Comparison of ENCODE assay signal across 1 cellular context in the genomic region with DNA sequence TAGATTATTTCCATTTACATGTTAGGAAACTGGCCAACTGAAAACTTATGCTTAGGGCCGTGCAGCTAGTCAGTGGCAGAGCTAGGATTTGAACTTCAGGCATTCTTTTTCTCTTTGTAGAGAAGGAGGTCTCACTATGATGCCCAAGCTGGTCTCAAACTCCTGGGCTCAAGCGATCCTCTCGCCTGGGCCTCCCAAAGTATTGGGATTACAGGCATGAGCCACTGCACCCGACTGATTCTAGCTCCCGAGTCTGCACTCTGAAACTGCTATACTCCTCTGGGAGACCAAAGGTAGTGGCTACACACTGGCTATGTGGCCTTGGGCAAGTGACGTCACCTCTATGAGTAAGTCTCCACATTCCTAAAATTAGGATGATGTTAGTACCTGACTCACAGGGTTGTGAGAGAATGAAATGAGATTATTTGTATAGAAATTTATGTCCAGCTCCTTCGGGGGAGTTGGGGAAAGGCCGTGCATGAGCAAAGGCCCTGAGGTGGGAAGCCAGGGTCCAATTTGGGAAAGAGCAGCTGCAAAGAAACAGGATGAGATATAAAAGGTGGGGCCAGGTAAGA.
TF ChIP-seq lines count a peak whose summit lies in the region.

No MANE protein-coding gene starts in this region.

TF ChIP-seq in HepG2, 621 proteins besides CTCF, POLR2A, EP300 and RAD21 (continued from another document and continues in another):
- TF ChIP-seq, protein P1, sequence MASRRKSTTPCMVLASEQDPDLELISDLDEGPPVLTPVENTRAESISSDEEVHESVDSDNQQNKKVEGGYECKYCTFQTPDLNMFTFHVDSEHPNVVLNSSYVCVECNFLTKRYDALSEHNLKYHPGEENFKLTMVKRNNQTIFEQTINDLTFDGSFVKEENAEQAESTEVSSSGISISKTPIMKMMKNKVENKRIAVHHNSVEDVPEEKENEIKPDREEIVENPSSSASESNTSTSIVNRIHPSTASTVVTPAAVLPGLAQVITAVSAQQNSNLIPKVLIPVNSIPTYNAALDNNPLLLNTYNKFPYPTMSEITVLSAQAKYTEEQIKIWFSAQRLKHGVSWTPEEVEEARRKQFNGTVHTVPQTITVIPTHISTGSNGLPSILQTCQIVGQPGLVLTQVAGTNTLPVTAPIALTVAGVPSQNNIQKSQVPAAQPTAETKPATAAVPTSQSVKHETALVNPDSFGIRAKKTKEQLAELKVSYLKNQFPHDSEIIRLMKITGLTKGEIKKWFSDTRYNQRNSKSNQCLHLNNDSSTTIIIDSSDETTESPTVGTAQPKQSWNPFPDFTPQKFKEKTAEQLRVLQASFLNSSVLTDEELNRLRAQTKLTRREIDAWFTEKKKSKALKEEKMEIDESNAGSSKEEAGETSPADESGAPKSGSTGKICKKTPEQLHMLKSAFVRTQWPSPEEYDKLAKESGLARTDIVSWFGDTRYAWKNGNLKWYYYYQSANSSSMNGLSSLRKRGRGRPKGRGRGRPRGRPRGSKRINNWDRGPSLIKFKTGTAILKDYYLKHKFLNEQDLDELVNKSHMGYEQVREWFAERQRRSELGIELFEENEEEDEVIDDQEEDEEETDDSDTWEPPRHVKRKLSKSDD (CRISPR knock-in tag; IDR thresholded peaks at IDR 0.05; ENCODE audit: low read depth): no peak
- no peak for TF ChIP-seq RNF2 (conservative IDR thresholded peaks at IDR 0.05; ENCODE audit: low read depth)
- no peak for TF ChIP-seq ZNF331 (CRISPR knock-in tag; IDR thresholded peaks at IDR 0.05)
- no peak for TF ChIP-seq ZNF510 (CRISPR knock-in tag; IDR thresholded peaks at IDR 0.05; ENCODE audit: low read depth)
- TF ChIP-seq, protein P2, sequence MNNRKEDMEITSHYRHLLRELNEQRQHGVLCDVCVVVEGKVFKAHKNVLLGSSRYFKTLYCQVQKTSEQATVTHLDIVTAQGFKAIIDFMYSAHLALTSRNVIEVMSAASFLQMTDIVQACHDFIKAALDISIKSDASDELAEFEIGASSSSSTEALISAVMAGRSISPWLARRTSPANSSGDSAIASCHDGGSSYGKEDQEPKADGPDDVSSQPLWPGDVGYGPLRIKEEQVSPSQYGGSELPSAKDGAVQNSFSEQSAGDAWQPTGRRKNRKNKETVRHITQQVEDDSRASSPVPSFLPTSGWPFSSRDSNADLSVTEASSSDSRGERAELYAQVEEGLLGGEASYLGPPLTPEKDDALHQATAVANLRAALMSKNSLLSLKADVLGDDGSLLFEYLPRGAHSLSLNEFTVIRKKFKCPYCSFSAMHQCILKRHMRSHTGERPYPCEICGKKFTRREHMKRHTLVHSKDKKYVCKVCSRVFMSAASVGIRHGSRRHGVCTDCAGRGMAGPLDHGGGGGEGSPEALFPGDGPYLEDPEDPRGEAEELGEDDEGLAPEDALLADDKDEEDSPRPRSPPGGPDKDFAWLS (CRISPR knock-in tag; IDR thresholded peaks at IDR 0.05; ENCODE audit: borderline replicate concordance): no peak
- no peak for TF ChIP-seq SIN3A (IDR thresholded peaks at IDR 0.05; ENCODE audit: borderline replicate concordance, low read depth, low read length)
- TF ChIP-seq ZNF776 (CRISPR knock-in tag; IDR thresholded peaks at IDR 0.05): no peak
- no peak for TF ChIP-seq ZBTB7A (CRISPR knock-in tag; IDR thresholded peaks at IDR 0.05)
- TF ChIP-seq ZNF30 (CRISPR knock-in tag; IDR thresholded peaks at IDR 0.05): no peak
- TF ChIP-seq JUND (CRISPR knock-in tag; IDR thresholded peaks at IDR 0.05): peak; percentile 59; the same call in 1 of the 2 replicates
- no peak for TF ChIP-seq ZMYM4 (CRISPR knock-in tag; IDR thresholded peaks at IDR 0.05)
- no peak for TF ChIP-seq MAFG (CRISPR knock-in tag; IDR thresholded peaks at IDR 0.05)
- no peak for TF ChIP-seq JUNB (CRISPR knock-in tag; IDR thresholded peaks at IDR 0.05; ENCODE audit: borderline replicate concordance)
- TF ChIP-seq KMT2B (CRISPR knock-in tag; IDR thresholded peaks at IDR 0.05): no peak
- TF ChIP-seq KLF12 (CRISPR knock-in tag; IDR thresholded peaks at IDR 0.05; ENCODE audit: borderline replicate concordance): no peak
- peak; percentile 99 for TF ChIP-seq ATF7 (IDR thresholded peaks at IDR 0.05)
- no peak; the same call in 1 of the 2 replicates for TF ChIP-seq ATF7 (CRISPR knock-in tag; IDR thresholded peaks at IDR 0.05)
- no peak for TF ChIP-seq NBN (conservative IDR thresholded peaks at IDR 0.05)
- TF ChIP-seq SRSF9 (IDR thresholded peaks at IDR 0.05; ENCODE audit: borderline replicate concordance, insufficient read depth, low read depth, low read length, poor library complexity, severe bottlenecking): no peak
- no peak for TF ChIP-seq ZNF644 (CRISPR knock-in tag; IDR thresholded peaks at IDR 0.05; ENCODE audit: low read depth)
- TF ChIP-seq, protein P3, sequence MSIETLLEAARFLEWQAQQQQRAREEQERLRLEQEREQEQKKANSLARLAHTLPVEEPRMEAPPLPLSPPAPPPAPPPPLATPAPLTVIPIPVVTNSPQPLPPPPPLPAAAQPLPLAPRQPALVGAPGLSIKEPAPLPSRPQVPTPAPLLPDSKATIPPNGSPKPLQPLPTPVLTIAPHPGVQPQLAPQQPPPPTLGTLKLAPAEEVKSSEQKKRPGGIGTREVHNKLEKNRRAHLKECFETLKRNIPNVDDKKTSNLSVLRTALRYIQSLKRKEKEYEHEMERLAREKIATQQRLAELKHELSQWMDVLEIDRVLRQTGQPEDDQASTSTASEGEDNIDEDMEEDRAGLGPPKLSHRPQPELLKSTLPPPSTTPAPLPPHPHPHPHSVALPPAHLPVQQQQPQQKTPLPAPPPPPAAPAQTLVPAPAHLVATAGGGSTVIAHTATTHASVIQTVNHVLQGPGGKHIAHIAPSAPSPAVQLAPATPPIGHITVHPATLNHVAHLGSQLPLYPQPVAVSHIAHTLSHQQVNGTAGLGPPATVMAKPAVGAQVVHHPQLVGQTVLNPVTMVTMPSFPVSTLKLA (IDR thresholded peaks at IDR 0.05): no peak
- no peak for TF ChIP-seq ZNF549 (CRISPR knock-in tag; IDR thresholded peaks at IDR 0.05)
- TF ChIP-seq ZFP41 (CRISPR knock-in tag; IDR thresholded peaks at IDR 0.05; ENCODE audit: borderline replicate concordance): no peak
- TF ChIP-seq, protein P4, sequence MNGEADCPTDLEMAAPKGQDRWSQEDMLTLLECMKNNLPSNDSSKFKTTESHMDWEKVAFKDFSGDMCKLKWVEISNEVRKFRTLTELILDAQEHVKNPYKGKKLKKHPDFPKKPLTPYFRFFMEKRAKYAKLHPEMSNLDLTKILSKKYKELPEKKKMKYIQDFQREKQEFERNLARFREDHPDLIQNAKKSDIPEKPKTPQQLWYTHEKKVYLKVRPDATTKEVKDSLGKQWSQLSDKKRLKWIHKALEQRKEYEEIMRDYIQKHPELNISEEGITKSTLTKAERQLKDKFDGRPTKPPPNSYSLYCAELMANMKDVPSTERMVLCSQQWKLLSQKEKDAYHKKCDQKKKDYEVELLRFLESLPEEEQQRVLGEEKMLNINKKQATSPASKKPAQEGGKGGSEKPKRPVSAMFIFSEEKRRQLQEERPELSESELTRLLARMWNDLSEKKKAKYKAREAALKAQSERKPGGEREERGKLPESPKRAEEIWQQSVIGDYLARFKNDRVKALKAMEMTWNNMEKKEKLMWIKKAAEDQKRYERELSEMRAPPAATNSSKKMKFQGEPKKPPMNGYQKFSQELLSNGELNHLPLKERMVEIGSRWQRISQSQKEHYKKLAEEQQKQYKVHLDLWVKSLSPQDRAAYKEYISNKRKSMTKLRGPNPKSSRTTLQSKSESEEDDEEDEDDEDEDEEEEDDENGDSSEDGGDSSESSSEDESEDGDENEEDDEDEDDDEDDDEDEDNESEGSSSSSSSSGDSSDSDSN (CRISPR knock-in tag; IDR thresholded peaks at IDR 0.05): no peak; the same call in 1 of the 2 replicates
- peak; percentile 20; the same call in 1 of the 2 replicates for TF ChIP-seq ZNF335 (CRISPR knock-in tag; IDR thresholded peaks at IDR 0.05)
- TF ChIP-seq ZSCAN25 (CRISPR knock-in tag; IDR thresholded peaks at IDR 0.05): no peak
- TF ChIP-seq, protein P5, sequence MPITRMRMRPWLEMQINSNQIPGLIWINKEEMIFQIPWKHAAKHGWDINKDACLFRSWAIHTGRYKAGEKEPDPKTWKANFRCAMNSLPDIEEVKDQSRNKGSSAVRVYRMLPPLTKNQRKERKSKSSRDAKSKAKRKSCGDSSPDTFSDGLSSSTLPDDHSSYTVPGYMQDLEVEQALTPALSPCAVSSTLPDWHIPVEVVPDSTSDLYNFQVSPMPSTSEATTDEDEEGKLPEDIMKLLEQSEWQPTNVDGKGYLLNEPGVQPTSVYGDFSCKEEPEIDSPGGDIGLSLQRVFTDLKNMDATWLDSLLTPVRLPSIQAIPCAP (CRISPR knock-in tag; IDR thresholded peaks at IDR 0.05; ENCODE audit: low read depth): no peak
- TF ChIP-seq, protein P6, sequence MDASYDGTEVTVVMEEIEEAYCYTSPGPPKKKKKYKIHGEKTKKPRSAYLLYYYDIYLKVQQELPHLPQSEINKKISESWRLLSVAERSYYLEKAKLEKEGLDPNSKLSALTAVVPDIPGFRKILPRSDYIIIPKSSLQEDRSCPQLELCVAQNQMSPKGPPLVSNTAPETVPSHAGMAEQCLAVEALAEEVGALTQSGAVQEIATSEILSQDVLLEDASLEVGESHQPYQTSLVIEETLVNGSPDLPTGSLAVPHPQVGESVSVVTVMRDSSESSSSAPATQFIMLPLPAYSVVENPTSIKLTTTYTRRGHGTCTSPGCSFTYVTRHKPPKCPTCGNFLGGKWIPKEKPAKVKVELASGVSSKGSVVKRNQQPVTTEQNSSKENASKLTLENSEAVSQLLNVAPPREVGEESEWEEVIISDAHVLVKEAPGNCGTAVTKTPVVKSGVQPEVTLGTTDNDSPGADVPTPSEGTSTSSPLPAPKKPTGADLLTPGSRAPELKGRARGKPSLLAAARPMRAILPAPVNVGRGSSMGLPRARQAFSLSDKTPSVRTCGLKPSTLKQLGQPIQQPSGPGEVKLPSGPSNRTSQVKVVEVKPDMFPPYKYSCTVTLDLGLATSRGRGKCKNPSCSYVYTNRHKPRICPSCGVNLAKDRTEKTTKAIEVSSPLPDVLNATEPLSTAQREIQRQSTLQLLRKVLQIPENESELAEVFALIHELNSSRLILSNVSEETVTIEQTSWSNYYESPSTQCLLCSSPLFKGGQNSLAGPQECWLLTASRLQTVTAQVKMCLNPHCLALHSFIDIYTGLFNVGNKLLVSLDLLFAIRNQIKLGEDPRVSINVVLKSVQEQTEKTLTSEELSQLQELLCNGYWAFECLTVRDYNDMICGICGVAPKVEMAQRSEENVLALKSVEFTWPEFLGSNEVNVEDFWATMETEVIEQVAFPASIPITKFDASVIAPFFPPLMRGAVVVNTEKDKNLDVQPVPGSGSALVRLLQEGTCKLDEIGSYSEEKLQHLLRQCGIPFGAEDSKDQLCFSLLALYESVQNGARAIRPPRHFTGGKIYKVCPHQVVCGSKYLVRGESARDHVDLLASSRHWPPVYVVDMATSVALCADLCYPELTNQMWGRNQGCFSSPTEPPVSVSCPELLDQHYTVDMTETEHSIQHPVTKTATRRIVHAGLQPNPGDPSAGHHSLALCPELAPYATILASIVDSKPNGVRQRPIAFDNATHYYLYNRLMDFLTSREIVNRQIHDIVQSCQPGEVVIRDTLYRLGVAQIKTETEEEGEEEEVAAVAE (CRISPR knock-in tag; IDR thresholded peaks at IDR 0.05; ENCODE audit: borderline replicate concordance): no peak
- TF ChIP-seq FOSL1 (CRISPR knock-in tag; IDR thresholded peaks at IDR 0.05; ENCODE audit: borderline replicate concordance): 0 out of 2 replicates have a peak, but pooled peaks have one; percentile 23
- no peak for TF ChIP-seq ZFP36 (IDR thresholded peaks at IDR 0.05; ENCODE audit: borderline replicate concordance, low read depth, low read length, partially characterized antibody)
- TF ChIP-seq MAZ (IDR thresholded peaks at IDR 0.05; ENCODE audit: borderline replicate concordance, low read depth, low read length): no peak
- no peak for TF ChIP-seq MAZ (CRISPR knock-in tag; IDR thresholded peaks at IDR 0.05; ENCODE audit: low read depth)
- TF ChIP-seq PCBP2 (optimal IDR thresholded peaks at IDR 0.05; ENCODE audit: low read depth, low read length, poor library complexity, severe bottlenecking): no peak
- TF ChIP-seq, protein P7, sequence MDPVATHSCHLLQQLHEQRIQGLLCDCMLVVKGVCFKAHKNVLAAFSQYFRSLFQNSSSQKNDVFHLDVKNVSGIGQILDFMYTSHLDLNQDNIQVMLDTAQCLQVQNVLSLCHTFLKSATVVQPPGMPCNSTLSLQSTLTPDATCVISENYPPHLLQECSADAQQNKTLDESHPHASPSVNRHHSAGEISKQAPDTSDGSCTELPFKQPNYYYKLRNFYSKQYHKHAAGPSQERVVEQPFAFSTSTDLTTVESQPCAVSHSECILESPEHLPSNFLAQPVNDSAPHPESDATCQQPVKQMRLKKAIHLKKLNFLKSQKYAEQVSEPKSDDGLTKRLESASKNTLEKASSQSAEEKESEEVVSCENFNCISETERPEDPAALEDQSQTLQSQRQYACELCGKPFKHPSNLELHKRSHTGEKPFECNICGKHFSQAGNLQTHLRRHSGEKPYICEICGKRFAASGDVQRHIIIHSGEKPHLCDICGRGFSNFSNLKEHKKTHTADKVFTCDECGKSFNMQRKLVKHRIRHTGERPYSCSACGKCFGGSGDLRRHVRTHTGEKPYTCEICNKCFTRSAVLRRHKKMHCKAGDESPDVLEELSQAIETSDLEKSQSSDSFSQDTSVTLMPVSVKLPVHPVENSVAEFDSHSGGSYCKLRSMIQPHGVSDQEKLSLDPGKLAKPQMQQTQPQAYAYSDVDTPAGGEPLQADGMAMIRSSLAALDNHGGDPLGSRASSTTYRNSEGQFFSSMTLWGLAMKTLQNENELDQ (CRISPR knock-in tag; IDR thresholded peaks at IDR 0.05; ENCODE audit: borderline replicate concordance): no peak
- no peak for TF ChIP-seq SIN3B (IDR thresholded peaks at IDR 0.05; ENCODE audit: low read length)
- 0 out of 2 replicates have a peak, but pooled peaks have one; percentile 35 for TF ChIP-seq XBP1 (CRISPR knock-in tag; IDR thresholded peaks at IDR 0.05)
- TF ChIP-seq ZNF326 (CRISPR knock-in tag; IDR thresholded peaks at IDR 0.05; ENCODE audit: borderline replicate concordance): no peak
- TF ChIP-seq ISX (CRISPR knock-in tag; conservative IDR thresholded peaks at IDR 0.05): no peak
- TF ChIP-seq, protein P8, sequence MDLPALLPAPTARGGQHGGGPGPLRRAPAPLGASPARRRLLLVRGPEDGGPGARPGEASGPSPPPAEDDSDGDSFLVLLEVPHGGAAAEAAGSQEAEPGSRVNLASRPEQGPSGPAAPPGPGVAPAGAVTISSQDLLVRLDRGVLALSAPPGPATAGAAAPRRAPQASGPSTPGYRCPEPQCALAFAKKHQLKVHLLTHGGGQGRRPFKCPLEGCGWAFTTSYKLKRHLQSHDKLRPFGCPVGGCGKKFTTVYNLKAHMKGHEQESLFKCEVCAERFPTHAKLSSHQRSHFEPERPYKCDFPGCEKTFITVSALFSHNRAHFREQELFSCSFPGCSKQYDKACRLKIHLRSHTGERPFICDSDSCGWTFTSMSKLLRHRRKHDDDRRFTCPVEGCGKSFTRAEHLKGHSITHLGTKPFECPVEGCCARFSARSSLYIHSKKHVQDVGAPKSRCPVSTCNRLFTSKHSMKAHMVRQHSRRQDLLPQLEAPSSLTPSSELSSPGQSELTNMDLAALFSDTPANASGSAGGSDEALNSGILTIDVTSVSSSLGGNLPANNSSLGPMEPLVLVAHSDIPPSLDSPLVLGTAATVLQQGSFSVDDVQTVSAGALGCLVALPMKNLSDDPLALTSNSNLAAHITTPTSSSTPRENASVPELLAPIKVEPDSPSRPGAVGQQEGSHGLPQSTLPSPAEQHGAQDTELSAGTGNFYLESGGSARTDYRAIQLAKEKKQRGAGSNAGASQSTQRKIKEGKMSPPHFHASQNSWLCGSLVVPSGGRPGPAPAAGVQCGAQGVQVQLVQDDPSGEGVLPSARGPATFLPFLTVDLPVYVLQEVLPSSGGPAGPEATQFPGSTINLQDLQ (CRISPR knock-in tag; IDR thresholded peaks at IDR 0.05): no peak
- no peak for TF ChIP-seq ZNF468 (CRISPR knock-in tag; IDR thresholded peaks at IDR 0.05)
- TF ChIP-seq PCBP1 (IDR thresholded peaks at IDR 0.05; ENCODE audit: borderline replicate concordance, low read depth, low read length): no peak
- no peak for TF ChIP-seq ZNF562 (CRISPR knock-in tag; IDR thresholded peaks at IDR 0.05; ENCODE audit: borderline replicate concordance)
- no peak for TF ChIP-seq RBFOX2 (IDR thresholded peaks at IDR 0.05; ENCODE audit: low read depth, low read length)
- TF ChIP-seq ZNF160 (CRISPR knock-in tag; IDR thresholded peaks at IDR 0.05): no peak
